ENCODE assay signal across 8 cellular contexts in genomic region chr6:82568290-82568993, GRCh38.
DNase-seq lines count a peak whose midpoint lies in the region; ATAC-seq and TF ChIP-seq lines count a peak whose summit lies in the region.

No MANE protein-coding gene starts in this region.

- H3K27me3 ChIP-seq in BE2C, result no peaks in the 10 kb centered on the region

- ATAC-seq in GM19463 (IDR thresholded peaks at IDR 0.05; ENCODE audit: unreplicated experiment) (peak; percentile 100), HG03045 (IDR thresholded peaks at IDR 0.05; ENCODE audit: unreplicated experiment) (peak; percentile 90)

- DNase-seq in GM10266 (ENCODE audit: extremely low spot score) (peak; percentile 14), NCI-H345 (lab: John Stamatoyannopoulos, UW) (peak; percentile 64), BE2C (no peak), NCI-H1436 treated with DMSO at 0.1 percent for 48 hours (lab: John Stamatoyannopoulos, UW) (no peak), NCI-H2171 treated with DMSO at 0.1 percent for 48 hours (lab: John Stamatoyannopoulos, UW) (no peak)
- no peak for DNase-seq in effector CD4-positive, alpha-beta T cell

- TF ChIP-seq CTCF in GM10266 (IDR thresholded peaks at IDR 0.05; ENCODE audit: control insufficient read depth, insufficient read depth, low read depth, missing control alignments) (no peak), BE2C (IDR thresholded peaks at IDR 0.05; ENCODE audit: low read depth, low read length) (no peak)

- H3K9me3 ChIP-seq in BE2C, result no peaks in the 10 kb centered on the region

- H3K4me3 ChIP-seq in BE2C (ENCODE audit: low read depth, low read length), result no peak overlapping the region

- no peaks in the 10 kb centered on the region for H3K4me1 ChIP-seq in BE2C

- no peaks in the 10 kb centered on the region for H3K36me3 ChIP-seq in BE2C

Comparison
In these comparisons a context has a peak if more than half of its experiments do, and no peak if none do; other contexts are left out.
1. DNase-seq: peak in GM10266 (single experiment) and NCI-H345 (single experiment); none in BE2C (single experiment), NCI-H1436 treated with DMSO at 0.1 percent for 48 hours (single experiment), NCI-H2171 treated with DMSO at 0.1 percent for 48 hours (single experiment) and effector CD4-positive, alpha-beta T cell (single experiment).